ENCODE assay signal across 9 cellular contexts in the genomic region with DNA sequence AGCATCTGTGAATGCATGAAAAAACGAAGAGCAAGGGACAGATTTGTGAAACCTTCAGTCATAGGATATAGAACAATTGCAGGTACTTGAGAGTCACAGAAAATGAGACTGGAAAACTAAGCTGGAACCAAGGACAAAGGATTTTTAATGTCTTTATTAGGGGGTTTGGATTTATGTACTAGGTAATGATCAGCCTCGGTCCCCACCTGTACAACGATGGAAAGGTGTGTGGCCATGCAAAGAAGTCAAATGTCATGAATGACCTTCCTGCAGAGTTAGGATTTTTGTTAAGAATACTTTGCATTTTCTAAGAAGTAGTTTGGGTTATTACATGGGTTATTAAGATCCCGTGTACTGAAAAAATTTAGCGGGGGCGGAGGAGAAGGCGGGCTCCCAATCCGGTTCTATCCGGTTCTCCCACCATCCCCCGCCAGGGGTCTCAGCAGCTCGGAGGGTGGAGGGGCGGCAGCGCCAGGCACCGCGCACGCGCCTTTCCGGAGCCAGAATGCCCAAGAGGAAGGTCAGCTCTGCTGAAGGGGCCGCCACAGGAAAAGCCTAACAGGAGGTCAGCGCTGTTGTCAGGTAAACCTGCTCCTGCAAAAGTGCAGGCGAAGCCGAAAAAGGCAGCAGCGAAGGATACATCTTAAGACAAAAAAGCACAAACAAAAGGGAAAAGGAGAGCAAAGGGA.
DNase-seq lines count a peak whose midpoint lies in the region; ATAC-seq and TF ChIP-seq lines count a peak whose summit lies in the region.
"Had no signal": no experiment of that assay in that cellular context is flagged by ENCODE, and none has a peak within 500 bp of the region (broad histone marks: within the 10 kb centered on the region; RNA-seq: fewer than 3 reads in every experiment).

No MANE protein-coding gene starts in this region.

- H3K18ac ChIP-seq in trophoblast cell (ENCODE audit: low read length): no peak overlapping the region

- DNase-seq in AML-193 (lab: John Stamatoyannopoulos, UW) (peak; percentile 11 to 28), WTC11 (ENCODE audit: low spot score) (peak; percentile 83), left ventricle myocardium superior (peak; percentile 75), trophoblast cell (peak; percentile 20 to 27), 8988T (no peak)
- DNase-seq: dermis blood vessel endothelial cell had no signal

- H3K27ac ChIP-seq in trophoblast cell (ENCODE audit: low read depth, low read length): no peak overlapping the region

- H3K23ac ChIP-seq in trophoblast cell (ENCODE audit: low read length): no peak overlapping the region

- peak; percentile 100 for ATAC-seq in WTC11
- ATAC-seq in left ventricle myocardium superior: peak; percentile 82
- no peak for ATAC-seq in HG03159 (IDR thresholded peaks at IDR 0.05; ENCODE audit: unreplicated experiment)
- ATAC-seq in GM19455 (IDR thresholded peaks at IDR 0.05; ENCODE audit: unreplicated experiment): no peak
- no peak for ATAC-seq in GM19351 (IDR thresholded peaks at IDR 0.05; ENCODE audit: unreplicated experiment)

- H4K91ac ChIP-seq in trophoblast cell (ENCODE audit: low read depth, low read length): no peak overlapping the region

- H3K9me3 ChIP-seq in trophoblast cell (ENCODE audit: insufficient read depth, low read depth, low read length): no peaks in the 10 kb centered on the region

- H3K27ac Mint-ChIP-seq in WTC11: peak overlapping the region; percentile 98

- H3K4me3 ChIP-seq in trophoblast cell (ENCODE audit: low read depth, low read length): no peak overlapping the region

- H3K36me3 Mint-ChIP-seq in WTC11: no peaks in the 10 kb centered on the region

- POLR2A ChIA-PET in WTC11 (lab: Charles Lee): no interaction called here

- no peak overlapping the region for H4K12ac ChIP-seq in trophoblast cell (ENCODE audit: low read depth, low read length)

- H2AFZ ChIP-seq in trophoblast cell (ENCODE audit: insufficient read depth, low read length, poor library complexity): no peak overlapping the region

- H2BK12ac ChIP-seq in trophoblast cell (ENCODE audit: low read length): no peak overlapping the region

- H2BK5ac ChIP-seq in trophoblast cell (ENCODE audit: low read depth, low read length, poor library complexity): no peak overlapping the region

- no peaks in the 10 kb centered on the region for H3K79me2 ChIP-seq in trophoblast cell (ENCODE audit: control insufficient read depth, insufficient read depth, low read length, poor library complexity)

- H3K36me3 ChIP-seq in trophoblast cell (ENCODE audit: control insufficient read depth in 1 of 2, insufficient read depth in 2 of 2, low read length in 2 of 2): no peaks in the 10 kb centered on the region

- peak overlapping the region; percentile 50 for H3K4me3 Mint-ChIP-seq in WTC11

- H2BK120ac ChIP-seq in trophoblast cell (ENCODE audit: insufficient read depth, low read length, poor library complexity): no peak overlapping the region

- H3K27me3 ChIP-seq in trophoblast cell (ENCODE audit: insufficient read depth, low read length): no peaks in the 10 kb centered on the region

- no peak overlapping the region for H3K9ac ChIP-seq in trophoblast cell (ENCODE audit: low read length)

- CTCF ChIA-PET in WTC11 (lab: Charles Lee): interaction anchor here (1.2 to 1.3 kb wide), 2 partner anchors 76 to 140 kb away, joined by 3 to 4 read pairs; no protein-coding TSS in a partner anchor

- H2AK5ac ChIP-seq in trophoblast cell (ENCODE audit: low read length): no peak overlapping the region

- H3K4me1 ChIP-seq in trophoblast cell (ENCODE audit: control insufficient read depth in 1 of 2, insufficient read depth in 2 of 2, low read length in 2 of 2): no peaks in the 10 kb centered on the region

- peaks cover 17% of the 10 kb centered on the region for H3K4me1 Mint-ChIP-seq in WTC11

- H3K27me3 Mint-ChIP-seq in WTC11 (ENCODE audit: low read depth): no peaks in the 10 kb centered on the region; the same call in 1 of the 2 replicates

- H3K4ac ChIP-seq in trophoblast cell (ENCODE audit: low read depth, low read length): no peak overlapping the region

- H4K8ac ChIP-seq in trophoblast cell (ENCODE audit: low read depth, low read length): peak overlapping the region; percentile 26

- H3K4me2 ChIP-seq in trophoblast cell (ENCODE audit: low read length): peak overlapping the region; percentile 28

- no peaks in the 10 kb centered on the region for H3K79me1 ChIP-seq in trophoblast cell (ENCODE audit: low read length)

- H3K9me3 Mint-ChIP-seq in WTC11: no peaks in the 10 kb centered on the region

- intact Hi-C loops in left ventricle myocardium superior (cut with micrococcal nuclease): no loop called here

- no peak for TF ChIP-seq CTCF in WTC11 (IDR thresholded peaks at IDR 0.05)

- no peak overlapping the region for H3K14ac ChIP-seq in trophoblast cell (ENCODE audit: low read length)

- no CpG with 5 or more reads among the region's 23 CpGs for WGBS in trophoblast cell (ENCODE audit: extremely low coverage, insufficient coverage, insufficient read length)

TF ChIP-seq in WTC11, 78 proteins besides CTCF, POLR2A, EP300 and RAD21 (continues in another document):
- TF ChIP-seq, protein P1, sequence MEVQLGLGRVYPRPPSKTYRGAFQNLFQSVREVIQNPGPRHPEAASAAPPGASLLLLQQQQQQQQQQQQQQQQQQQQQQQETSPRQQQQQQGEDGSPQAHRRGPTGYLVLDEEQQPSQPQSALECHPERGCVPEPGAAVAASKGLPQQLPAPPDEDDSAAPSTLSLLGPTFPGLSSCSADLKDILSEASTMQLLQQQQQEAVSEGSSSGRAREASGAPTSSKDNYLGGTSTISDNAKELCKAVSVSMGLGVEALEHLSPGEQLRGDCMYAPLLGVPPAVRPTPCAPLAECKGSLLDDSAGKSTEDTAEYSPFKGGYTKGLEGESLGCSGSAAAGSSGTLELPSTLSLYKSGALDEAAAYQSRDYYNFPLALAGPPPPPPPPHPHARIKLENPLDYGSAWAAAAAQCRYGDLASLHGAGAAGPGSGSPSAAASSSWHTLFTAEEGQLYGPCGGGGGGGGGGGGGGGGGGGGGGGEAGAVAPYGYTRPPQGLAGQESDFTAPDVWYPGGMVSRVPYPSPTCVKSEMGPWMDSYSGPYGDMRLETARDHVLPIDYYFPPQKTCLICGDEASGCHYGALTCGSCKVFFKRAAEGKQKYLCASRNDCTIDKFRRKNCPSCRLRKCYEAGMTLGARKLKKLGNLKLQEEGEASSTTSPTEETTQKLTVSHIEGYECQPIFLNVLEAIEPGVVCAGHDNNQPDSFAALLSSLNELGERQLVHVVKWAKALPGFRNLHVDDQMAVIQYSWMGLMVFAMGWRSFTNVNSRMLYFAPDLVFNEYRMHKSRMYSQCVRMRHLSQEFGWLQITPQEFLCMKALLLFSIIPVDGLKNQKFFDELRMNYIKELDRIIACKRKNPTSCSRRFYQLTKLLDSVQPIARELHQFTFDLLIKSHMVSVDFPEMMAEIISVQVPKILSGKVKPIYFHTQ (CRISPR knock-in tag; IDR thresholded peaks at IDR 0.05): no peak
- TF ChIP-seq, protein P2, sequence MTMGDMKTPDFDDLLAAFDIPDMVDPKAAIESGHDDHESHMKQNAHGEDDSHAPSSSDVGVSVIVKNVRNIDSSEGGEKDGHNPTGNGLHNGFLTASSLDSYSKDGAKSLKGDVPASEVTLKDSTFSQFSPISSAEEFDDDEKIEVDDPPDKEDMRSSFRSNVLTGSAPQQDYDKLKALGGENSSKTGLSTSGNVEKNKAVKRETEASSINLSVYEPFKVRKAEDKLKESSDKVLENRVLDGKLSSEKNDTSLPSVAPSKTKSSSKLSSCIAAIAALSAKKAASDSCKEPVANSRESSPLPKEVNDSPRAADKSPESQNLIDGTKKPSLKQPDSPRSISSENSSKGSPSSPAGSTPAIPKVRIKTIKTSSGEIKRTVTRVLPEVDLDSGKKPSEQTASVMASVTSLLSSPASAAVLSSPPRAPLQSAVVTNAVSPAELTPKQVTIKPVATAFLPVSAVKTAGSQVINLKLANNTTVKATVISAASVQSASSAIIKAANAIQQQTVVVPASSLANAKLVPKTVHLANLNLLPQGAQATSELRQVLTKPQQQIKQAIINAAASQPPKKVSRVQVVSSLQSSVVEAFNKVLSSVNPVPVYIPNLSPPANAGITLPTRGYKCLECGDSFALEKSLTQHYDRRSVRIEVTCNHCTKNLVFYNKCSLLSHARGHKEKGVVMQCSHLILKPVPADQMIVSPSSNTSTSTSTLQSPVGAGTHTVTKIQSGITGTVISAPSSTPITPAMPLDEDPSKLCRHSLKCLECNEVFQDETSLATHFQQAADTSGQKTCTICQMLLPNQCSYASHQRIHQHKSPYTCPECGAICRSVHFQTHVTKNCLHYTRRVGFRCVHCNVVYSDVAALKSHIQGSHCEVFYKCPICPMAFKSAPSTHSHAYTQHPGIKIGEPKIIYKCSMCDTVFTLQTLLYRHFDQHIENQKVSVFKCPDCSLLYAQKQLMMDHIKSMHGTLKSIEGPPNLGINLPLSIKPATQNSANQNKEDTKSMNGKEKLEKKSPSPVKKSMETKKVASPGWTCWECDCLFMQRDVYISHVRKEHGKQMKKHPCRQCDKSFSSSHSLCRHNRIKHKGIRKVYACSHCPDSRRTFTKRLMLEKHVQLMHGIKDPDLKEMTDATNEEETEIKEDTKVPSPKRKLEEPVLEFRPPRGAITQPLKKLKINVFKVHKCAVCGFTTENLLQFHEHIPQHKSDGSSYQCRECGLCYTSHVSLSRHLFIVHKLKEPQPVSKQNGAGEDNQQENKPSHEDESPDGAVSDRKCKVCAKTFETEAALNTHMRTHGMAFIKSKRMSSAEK (CRISPR knock-in tag; IDR thresholded peaks at IDR 0.05; ENCODE audit: borderline replicate concordance): peak; percentile 82; the same call in 1 of the 2 replicates
- TF ChIP-seq ZNF423 (CRISPR knock-in tag; IDR thresholded peaks at IDR 0.05): peak; percentile 36; the same call in 1 of the 2 replicates
- TF ChIP-seq ETV6 (CRISPR knock-in tag; IDR thresholded peaks at IDR 0.05): 0 out of 2 replicates have a peak, but pooled peaks have one; percentile 31
- TF ChIP-seq SP1 (CRISPR knock-in tag; conservative IDR thresholded peaks at IDR 0.05): peak; percentile 64
- TF ChIP-seq, protein P3, sequence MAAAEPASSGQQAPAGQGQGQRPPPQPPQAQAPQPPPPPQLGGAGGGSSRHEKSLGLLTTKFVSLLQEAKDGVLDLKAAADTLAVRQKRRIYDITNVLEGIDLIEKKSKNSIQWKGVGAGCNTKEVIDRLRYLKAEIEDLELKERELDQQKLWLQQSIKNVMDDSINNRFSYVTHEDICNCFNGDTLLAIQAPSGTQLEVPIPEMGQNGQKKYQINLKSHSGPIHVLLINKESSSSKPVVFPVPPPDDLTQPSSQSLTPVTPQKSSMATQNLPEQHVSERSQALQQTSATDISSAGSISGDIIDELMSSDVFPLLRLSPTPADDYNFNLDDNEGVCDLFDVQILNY (CRISPR knock-in tag; IDR thresholded peaks at IDR 0.05): no peak
- TF ChIP-seq, protein P4, sequence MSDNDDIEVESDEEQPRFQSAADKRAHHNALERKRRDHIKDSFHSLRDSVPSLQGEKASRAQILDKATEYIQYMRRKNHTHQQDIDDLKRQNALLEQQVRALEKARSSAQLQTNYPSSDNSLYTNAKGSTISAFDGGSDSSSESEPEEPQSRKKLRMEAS (CRISPR knock-in tag; IDR thresholded peaks at IDR 0.05): peak; percentile 87; the same call in 1 of the 2 replicates
- peak; percentile 54; the same call in 1 of the 2 replicates for TF ChIP-seq TEAD1 (CRISPR knock-in tag; IDR thresholded peaks at IDR 0.05)

Comparison
In these comparisons a context has a peak if more than half of its experiments do, and no peak if none do; other contexts are left out.
1. ATAC-seq: peak in WTC11 (single experiment) and left ventricle myocardium superior (single experiment); none in HG03159 (single experiment), GM19455 (single experiment) and GM19351 (single experiment).